8 cellular contexts compared by ENCODE assay signal in the genomic region with DNA sequence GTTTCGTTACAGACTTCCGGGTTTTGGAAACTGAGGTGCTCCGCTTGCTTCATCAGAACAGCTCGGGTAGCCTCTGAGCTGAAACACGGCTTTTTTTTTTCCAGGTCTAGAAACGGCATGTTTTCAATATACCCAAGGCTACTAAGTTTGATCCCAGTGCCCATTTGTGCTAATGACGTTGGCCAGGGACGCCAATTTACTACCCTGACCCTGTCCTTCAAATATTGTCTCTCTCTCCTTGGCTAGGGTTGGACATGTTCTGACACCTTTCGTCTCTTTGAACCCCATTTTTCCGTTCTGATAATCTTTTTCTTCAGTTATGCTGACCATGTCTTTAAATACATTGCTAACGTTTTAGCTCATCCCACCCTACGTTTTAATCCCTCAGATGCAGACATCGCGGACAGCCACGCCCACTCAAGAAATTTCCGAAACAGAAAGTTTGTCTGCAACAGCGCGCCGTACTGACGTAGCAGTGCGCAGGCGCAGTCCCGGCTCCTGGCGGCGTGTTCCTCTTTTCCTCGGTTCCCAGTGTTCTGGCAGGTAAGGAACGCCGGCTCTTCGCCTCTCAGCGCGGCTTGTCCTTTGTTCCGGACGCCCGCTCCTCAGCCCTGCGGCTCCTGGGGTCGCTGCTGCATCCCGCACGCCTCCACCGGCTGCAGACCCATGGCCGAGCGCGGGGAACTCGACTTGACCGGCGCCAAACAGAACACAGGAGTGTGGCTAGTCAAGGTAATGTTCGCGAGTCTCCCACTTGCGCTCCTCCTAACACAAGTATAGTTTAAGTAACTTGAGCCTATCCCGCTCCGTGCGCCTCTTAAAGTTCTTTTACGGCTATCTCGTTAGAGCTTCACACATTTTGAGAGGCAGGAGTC. TPM values are rescaled to one million over a fixed set of nuclear protein-coding genes. Genes with fewer than 3 reads are reported as not detected.
DNase-seq lines count a peak whose midpoint lies in the region; ATAC-seq, FAIRE-seq and TF ChIP-seq lines count a peak whose summit lies in the region.

Gene GTF2F2, plus strand, starts transcription at position 521 of the 875 bp plus-strand sequence. Its CDS starts 146 bp downstream, at position 667.

- peak; percentile 86 for TF ChIP-seq POLR2A in erythroblast (IDR thresholded peaks at IDR 0.05; ENCODE audit: low read length)

- no peak for TF ChIP-seq CTCF in D721Med (IDR thresholded peaks at IDR 0.05; ENCODE audit: insufficient read depth, missing control alignments)

- FAIRE-seq in D721Med (lab: Jason Lieb, UNC) = no peak

- DNase-seq in D721Med (ENCODE audit: insufficient read length, low spot score) (peak; percentile 70), HuH-7 (ENCODE audit: low spot score) (peak; percentile 61), OCI-M1 (lab: John Stamatoyannopoulos, UW) (peak; percentile 94), activated T-cell treated with anti-CD3 and anti-CD28 coated beads for 1 hour (ENCODE audit: low read depth) (peak; percentile 81), erythroblast (lab: John Stamatoyannopoulos, UW) (peak; percentile 90 to 94), mucosa of gallbladder (ENCODE audit: low spot score) (peak; percentile 92)
- DNase-seq in stimulated activated CD8-positive, alpha-beta memory T cell treated with anti-CD3 and anti-CD28 coated beads, Interleukin-4, amount 100 ng/mL, for 24 hours (ENCODE audit: low read depth) = peak; percentile 82

- peak; percentile 62 for ATAC-seq in GM21526 (IDR thresholded peaks at IDR 0.05; ENCODE audit: low FRiP score, unreplicated experiment)

RNA-seq across cellular contexts. Expression of gene GTF2F2, which starts in this region (rescaled TPM):
- total RNA-seq in mucosa of gallbladder = 14.1 TPM

Comparison
In these comparisons a context has a peak if more than half of its experiments do, and no peak if none do; other contexts are left out.
1. Peak in every context shown above with its lines: DNase-seq and ATAC-seq.